Comparison of ENCODE assay signal across 21 cellular contexts in genomic region chr6:147022041-147022440, GRCh38.
DNase-seq lines count a peak whose midpoint lies in the region; TF ChIP-seq lines count a peak whose summit lies in the region.
"Had no signal": no experiment of that assay in that cellular context is flagged by ENCODE, and none has a peak within 500 bp of the region (broad histone marks: within the 10 kb centered on the region; RNA-seq: fewer than 3 reads in every experiment).

No MANE protein-coding gene starts in this region.

- H3K4ac ChIP-seq in mesendoderm (ENCODE audit: low read depth, low read length) = no peak overlapping the region

- no CpG with 5 or more reads among the region's 2 CpGs for WGBS in mesendoderm (ENCODE audit: extremely low coverage, insufficient coverage, low lambda C conversion rate)

- no peak overlapping the region for H2BK5ac ChIP-seq in mesendoderm (ENCODE audit: low read length)

- no peaks in the 10 kb centered on the region for H3K36me3 ChIP-seq in mesendoderm (ENCODE audit: control insufficient read depth, insufficient read depth, low read length)
- no peaks in the 10 kb centered on the region for H3K36me3 ChIP-seq in WERI-Rb-1
- no peaks in the 10 kb centered on the region for H3K36me3 ChIP-seq in Peyer's patch
- H3K36me3 ChIP-seq: adrenal gland, gastrocnemius medialis, HAP-1, left ventricle myocardium inferior had no signal

- no peak overlapping the region for H2BK120ac ChIP-seq in mesendoderm (ENCODE audit: low read depth, low read length)

- TF ChIP-seq CTCF in choroid plexus epithelial cell (conservative IDR thresholded peaks at IDR 0.05; ENCODE audit: low read depth, low read length) (no peak), WERI-Rb-1 (IDR thresholded peaks at IDR 0.05; ENCODE audit: low read depth, low read length) (no peak), Peyer's patch (IDR thresholded peaks at IDR 0.05) (no peak)

- no peak overlapping the region for H3K9ac ChIP-seq in mesendoderm (ENCODE audit: low read length)

- TF ChIP-seq POLR2A in Peyer's patch (IDR thresholded peaks at IDR 0.05) = no peak

- H3K27me3 ChIP-seq in mesendoderm (ENCODE audit: insufficient read depth, low read length, poor library complexity) (no peaks in the 10 kb centered on the region), WERI-Rb-1 (ENCODE audit: insufficient read depth, low read depth, severe bottlenecking) (no peaks in the 10 kb centered on the region), Peyer's patch (no peaks in the 10 kb centered on the region)
- H3K27me3 ChIP-seq: adrenal gland, gastrocnemius medialis had no signal

- no peaks in the 10 kb centered on the region for H3K79me1 ChIP-seq in mesendoderm (ENCODE audit: low read length)

- H2AK5ac ChIP-seq in mesendoderm (ENCODE audit: low read length) = no peak overlapping the region

- peak; percentile 59 for DNase-seq in EH (ENCODE audit: low read depth)
- DNase-seq in NCI-H226 = peak; percentile 67
- DNase-seq in choroid plexus epithelial cell (ENCODE audit: low read depth) = peak; percentile 40
- peak; percentile 15 for DNase-seq in mesendoderm
- DNase-seq in SIG-M5 treated with dmso at 0.1 percent for 504 hours (lab: John Stamatoyannopoulos, UW; ENCODE audit: unreplicated experiment) = no peak
- no peak for DNase-seq in WERI-Rb-1
- no peak for DNase-seq in Peyer's patch
- DNase-seq in T-helper 9 cell = no peak
- DNase-seq: activated CD4-positive, alpha-beta T cell treated with anti-CD3 and anti-CD28 coated beads for 36 hours; activated effector memory CD4-positive, alpha-beta T cell treated with anti-CD3 and anti-CD28 coated beads, Interleukin-2, amount 50 U/mL, for 16 hours; adrenal gland; gastrocnemius medialis; KBM-7; left ventricle myocardium inferior; NCI-H1092 treated with DMSO at 0.1 percent for 48 hours; NCI-H526; nucleus accumbens; stimulated activated CD4-positive, alpha-beta T cell treated with anti-CD3 and anti-CD28 coated beads, Interleukin-1b, Interleukin-23, amount 100 ng/mL, for 48 hours; T1000 had no signal

- H3K4me3 ChIP-seq in choroid plexus epithelial cell (ENCODE audit: low read depth, low read length) = no peak overlapping the region
- H3K4me3 ChIP-seq in mesendoderm (ENCODE audit: low read length) = no peak overlapping the region
- no peak overlapping the region for H3K4me3 ChIP-seq in WERI-Rb-1 (ENCODE audit: low read depth, low read length)
- H3K4me3 ChIP-seq in Peyer's patch = no peak overlapping the region
- H3K4me3 ChIP-seq: adrenal gland, gastrocnemius medialis, HAP-1, left ventricle myocardium inferior had no signal

- H3K23ac ChIP-seq in mesendoderm (ENCODE audit: low read length) = no peak overlapping the region

- no peak overlapping the region for H3K4me2 ChIP-seq in mesendoderm (ENCODE audit: low read length)

- H3K27ac ChIP-seq in mesendoderm (ENCODE audit: low read depth, low read length) = no peak overlapping the region
- H3K27ac ChIP-seq in WERI-Rb-1 = no peak overlapping the region
- H3K27ac ChIP-seq in Peyer's patch = no peak overlapping the region
- H3K27ac ChIP-seq: adrenal gland, gastrocnemius medialis, HL-60, left ventricle myocardium inferior had no signal

- no peak overlapping the region for H4K5ac ChIP-seq in mesendoderm (ENCODE audit: low read length)

- H3K18ac ChIP-seq in mesendoderm (ENCODE audit: low read length) = no peak overlapping the region

- H3K56ac ChIP-seq in mesendoderm (ENCODE audit: low read length) = no peak overlapping the region

- H2BK15ac ChIP-seq in mesendoderm (replicated peaks; ENCODE audit: low read depth) = no peak overlapping the region

- no peak overlapping the region for H4K8ac ChIP-seq in mesendoderm (ENCODE audit: low read depth, low read length)

- H3K9me3 ChIP-seq in WERI-Rb-1 (ENCODE audit: severe bottlenecking) = no peaks in the 10 kb centered on the region
- no peaks in the 10 kb centered on the region for H3K9me3 ChIP-seq in Peyer's patch
- H3K9me3 ChIP-seq: adrenal gland, gastrocnemius medialis, HAP-1, left ventricle myocardium inferior had no signal

- no peaks in the 10 kb centered on the region for H3K79me2 ChIP-seq in mesendoderm (ENCODE audit: control insufficient read depth, insufficient read depth, low read length)

- no peaks in the 10 kb centered on the region for H3K4me1 ChIP-seq in mesendoderm (ENCODE audit: control insufficient read depth, low read depth, low read length)
- no peaks in the 10 kb centered on the region for H3K4me1 ChIP-seq in Peyer's patch
- H3K4me1 ChIP-seq: adrenal gland, gastrocnemius medialis, HAP-1, left ventricle myocardium inferior had no signal

Comparison
In these comparisons a context has a peak if more than half of its experiments do, and no peak if none do; other contexts are left out.
1. DNase-seq: peak in EH (single experiment), NCI-H226 (single experiment), choroid plexus epithelial cell (single experiment) and mesendoderm (single experiment); none in SIG-M5 treated with dmso at 0.1 percent for 504 hours (single experiment), WERI-Rb-1 (single experiment), Peyer's patch (0 of 3) and T-helper 9 cell (single experiment).